In the genomic region with DNA sequence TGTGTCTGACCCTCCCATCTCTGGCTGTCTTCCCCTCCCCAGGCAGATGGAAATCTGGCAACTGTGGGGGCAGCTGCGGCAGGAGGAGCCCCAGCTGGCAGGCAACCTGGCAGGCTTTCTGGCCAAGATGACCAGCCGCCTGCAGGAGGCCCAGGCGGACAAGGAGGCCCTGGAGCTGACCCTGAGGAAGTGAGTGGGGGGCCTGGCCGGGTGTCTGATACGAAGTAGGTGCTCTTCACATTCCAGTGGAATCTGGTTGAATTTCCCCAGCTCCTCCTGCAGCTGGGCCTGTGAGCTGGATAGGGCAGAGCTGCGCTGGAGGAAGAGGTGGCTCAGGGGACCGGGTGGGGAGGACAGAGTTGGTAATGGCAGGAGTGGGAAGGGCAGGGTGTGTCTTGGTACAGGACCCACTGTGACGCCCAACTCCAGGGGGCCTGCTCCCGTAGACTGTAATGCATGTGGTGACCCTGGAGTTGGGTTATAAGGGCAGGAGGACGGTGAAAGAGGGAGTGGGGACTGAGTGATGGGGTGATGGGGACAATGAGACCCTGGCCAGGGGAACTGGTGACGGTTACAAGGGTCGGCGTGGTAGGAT, we compare ENCODE assay signal across 15 cellular contexts. TPM values are rescaled to one million over a fixed set of nuclear protein-coding genes. Genes with fewer than 3 reads are reported as not detected.
"Had no signal": no experiment of that assay in that cellular context is flagged by ENCODE, and none has a peak within 500 bp of the region (broad histone marks: within the 10 kb centered on the region; RNA-seq: fewer than 3 reads in every experiment).

No MANE protein-coding gene starts in this region.

- H3K27ac Mint-ChIP-seq: type B pancreatic cell, WTC11 had no signal

- H3K36me3 Mint-ChIP-seq: type B pancreatic cell, WTC11 had no signal

- H3K9me3 Mint-ChIP-seq: type B pancreatic cell, WTC11 had no signal

- H3K9me3 ChIP-seq: adrenal gland, gastrocnemius medialis, left lung, right atrium auricular region had no signal

- H3K4me1 ChIP-seq: adrenal gland, gastrocnemius medialis, left lung, right atrium auricular region had no signal

- H3K4me1 Mint-ChIP-seq: WTC11 had no signal

- H3K27ac ChIP-seq: adrenal gland, coronary artery, gastrocnemius medialis, left lung, right atrium auricular region, SK-N-MC had no signal

- H3K36me3 ChIP-seq: adrenal gland, gastrocnemius medialis, right atrium auricular region had no signal

- H3K27me3 Mint-ChIP-seq: type B pancreatic cell had no signal

- H3K4me3 Mint-ChIP-seq: type B pancreatic cell, WTC11 had no signal

- ATAC-seq: gastrocnemius medialis, left lung, WTC11 had no signal

- H3K4me3 ChIP-seq: adrenal gland, coronary artery, gastrocnemius medialis, left lung, right atrium auricular region, SK-N-MC, smooth muscle cell had no signal

- H3K27me3 ChIP-seq: adrenal gland, gastrocnemius medialis, left lung, right atrium auricular region had no signal

- DNase-seq: activated gamma-delta T cell treated with Interleukin-2 at 50 U/mL for 16 hours; activated T-cell treated with anti-CD3 and anti-CD28 coated beads, Interleukin-2, amount 50 U/mL, for 1 hour; adrenal gland; caudate nucleus; effector CD4-positive, alpha-beta T cell; gastrocnemius medialis; left lung; mesendoderm; stimulated activated naive CD4-positive, alpha-beta T cell treated with Interleukin-2 at 50 U/mL for 16 hours had no signal

RNA-seq across cellular contexts. Expression of gene RAB44, which starts 19.7 kb away (rescaled TPM):
- total RNA-seq: adrenal gland, smooth muscle cell had no signal
